27 cellular contexts compared by ENCODE assay signal in genomic region chr16:1546430-1546829, GRCh38. TPM values are rescaled to one million over a fixed set of nuclear protein-coding genes. Genes with fewer than 3 reads are reported as not detected.
DNase-seq lines count a peak whose midpoint lies in the region; ATAC-seq and TF ChIP-seq lines count a peak whose summit lies in the region.
"Had no signal": no experiment of that assay in that cellular context is flagged by ENCODE, and none has a peak within 500 bp of the region (broad histone marks: within the 10 kb centered on the region; RNA-seq: fewer than 3 reads in every experiment).

No MANE protein-coding gene starts in this region.

- no peak overlapping the region for H3K4me3 Mint-ChIP-seq in activated naive CD8-positive, alpha-beta T cell treated with anti-CD3 and anti-CD28 coated beads, Interleukin-2, amount 50 U/mL, for 24 hours
- H3K4me3 Mint-ChIP-seq: activated CD4-positive, alpha-beta memory T cell treated with anti-CD3 and anti-CD28 coated beads, Interleukin-2, amount 10 ng/mL, durations not matched to agents 7 days and 5 days; activated T-helper 1 cell treated with anti-CD3 and anti-CD28 coated beads, Interleukin-12 subunit alpha, Interleukin-12 subunit beta, Interleukin-2, Interleukin-4 antibody, amounts not matched to agents 30 ng/mL and 10 ng/mL and 1 ng/mL, durations not matched to agents 14 hours and 24 hours and 36 hours; H9; stimulated activated memory B cell treated with anti-CD40 and anti-IgM and Interleukin-4, amounts not matched to agents 10 μg/mL and 1 μg/mL and 100 μg/mL, for 72 hours had no signal

- H3K36me3 ChIP-seq in cardiac muscle cell (no peaks in the 10 kb centered on the region), muscle layer of colon (ENCODE audit: insufficient read depth, low read length) (peaks cover 31% of the 10 kb centered on the region), tibial artery (peaks cover 9 to 67% (median 21%) of the 10 kb centered on the region in 3 donors)
- H3K36me3 ChIP-seq: colonic mucosa, neutrophil had no signal

- peaks cover 10% of the 10 kb centered on the region for H3K36me3 Mint-ChIP-seq in activated naive CD8-positive, alpha-beta T cell treated with anti-CD3 and anti-CD28 coated beads, Interleukin-2, amount 50 U/mL, for 24 hours (ENCODE audit: low read depth)
- H3K36me3 Mint-ChIP-seq: stimulated activated memory B cell treated with anti-CD40 and anti-IgM and Interleukin-4, amounts not matched to agents 10 μg/mL and 1 μg/mL and 100 μg/mL, for 72 hours had no signal

- H3K4me1 Mint-ChIP-seq in activated naive CD8-positive, alpha-beta T cell treated with anti-CD3 and anti-CD28 coated beads, Interleukin-2, amount 50 U/mL, for 24 hours = peaks cover 58% of the 10 kb centered on the region

- H3K27ac ChIP-seq in cardiac muscle cell (peak overlapping the region; percentile 94), muscle layer of colon (ENCODE audit: low read depth, low read length) (peak overlapping the region; percentile 82), tibial artery (peak overlapping the region; percentile 76 to 87)
- H3K27ac ChIP-seq: colonic mucosa, neutrophil, VCaP had no signal

- H3K9me3 Mint-ChIP-seq in activated naive CD8-positive, alpha-beta T cell treated with anti-CD3 and anti-CD28 coated beads, Interleukin-2, amount 50 U/mL, for 24 hours = no peaks in the 10 kb centered on the region
- H3K9me3 Mint-ChIP-seq: activated CD4-positive, alpha-beta memory T cell treated with anti-CD3 and anti-CD28 coated beads, Interleukin-2, amount 10 ng/mL, durations not matched to agents 7 days and 5 days; activated T-helper 1 cell treated with anti-CD3 and anti-CD28 coated beads, Interleukin-12 subunit alpha, Interleukin-12 subunit beta, Interleukin-2, Interleukin-4 antibody, amounts not matched to agents 30 ng/mL and 10 ng/mL and 1 ng/mL, durations not matched to agents 14 hours and 24 hours and 36 hours; H9; stimulated activated memory B cell treated with anti-CD40 and anti-IgM and Interleukin-4, amounts not matched to agents 10 μg/mL and 1 μg/mL and 100 μg/mL, for 72 hours; T-cell had no signal

- DNase-seq in cardiac muscle cell (ENCODE audit: low read depth in 1 of 2, low spot score in 1 of 2) (no peak), left cardiac atrium (no peak), tibial artery (no peak), DMS114 treated with DMSO at 0.1 percent for 48 hours (lab: John Stamatoyannopoulos, UW; ENCODE audit: unreplicated experiment) (no peak)
- no peak for DNase-seq in activated naive CD8-positive, alpha-beta T cell treated with anti-CD3 and anti-CD28 coated beads, Interleukin-2, amount 50 U/mL, for 24 hours
- DNase-seq: activated CD4-positive, alpha-beta memory T cell treated with anti-CD3 and anti-CD28 coated beads, Interleukin-2, amount 10 ng/mL, durations not matched to agents 7 days and 5 days; colonic mucosa; H9; IMR-90; kidney glomerular epithelial cell; NCI-H1694; NCI-H345; NK-92 treated with Interleukin-12 subunit alpha and Interleukin-12 subunit beta, amount 100 ng/mL, for 24 hours; stimulated activated CD4-positive, alpha-beta T cell treated with anti-CD3 and anti-CD28 coated beads, Interleukin-15, amount 100 ng/mL, for 24 hours; T-cell had no signal

- ATAC-seq in left cardiac atrium = no peak
- ATAC-seq in activated naive CD8-positive, alpha-beta T cell treated with anti-CD3 and anti-CD28 coated beads, Interleukin-2, amount 50 U/mL, for 24 hours = no peak
- no peak for ATAC-seq in GM18517 (IDR thresholded peaks at IDR 0.05; ENCODE audit: unreplicated experiment)
- no peak for ATAC-seq in GM18868 (IDR thresholded peaks at IDR 0.05; ENCODE audit: unreplicated experiment)
- ATAC-seq: stimulated activated memory B cell treated with anti-CD40 and anti-IgM and Interleukin-4, amounts not matched to agents 10 μg/mL and 1 μg/mL and 100 μg/mL, for 72 hours; T-cell had no signal

- no peak for TF ChIP-seq CTCF in cardiac muscle cell (IDR thresholded peaks at IDR 0.05; ENCODE audit: low read depth, low read length)
- TF ChIP-seq CTCF in tibial artery (IDR thresholded peaks at IDR 0.05) = no peak

- H3K9ac ChIP-seq in muscle layer of colon (ENCODE audit: low read length) = no peak overlapping the region

- no peaks in the 10 kb centered on the region for H3K27me3 ChIP-seq in cardiac muscle cell
- H3K27me3 ChIP-seq in muscle layer of colon (ENCODE audit: control insufficient read depth in 1 of 2, insufficient read depth in 2 of 2, low read length in 2 of 2) = no peaks in the 10 kb centered on the region
- no peaks in the 10 kb centered on the region for H3K27me3 ChIP-seq in tibial artery
- H3K27me3 ChIP-seq: colonic mucosa, neutrophil, vagina had no signal

- no peaks in the 10 kb centered on the region for H3K27me3 Mint-ChIP-seq in activated naive CD8-positive, alpha-beta T cell treated with anti-CD3 and anti-CD28 coated beads, Interleukin-2, amount 50 U/mL, for 24 hours
- H3K27me3 Mint-ChIP-seq: activated CD4-positive, alpha-beta memory T cell treated with anti-CD3 and anti-CD28 coated beads, Interleukin-2, amount 10 ng/mL, durations not matched to agents 7 days and 5 days; stimulated activated memory B cell treated with anti-CD40 and anti-IgM and Interleukin-4, amounts not matched to agents 10 μg/mL and 1 μg/mL and 100 μg/mL, for 72 hours; T-cell had no signal

- H3K27ac Mint-ChIP-seq in activated naive CD8-positive, alpha-beta T cell treated with anti-CD3 and anti-CD28 coated beads, Interleukin-2, amount 50 U/mL, for 24 hours = peak overlapping the region; percentile 56
- H3K27ac Mint-ChIP-seq: activated T-helper 1 cell treated with anti-CD3 and anti-CD28 coated beads, Interleukin-12 subunit alpha, Interleukin-12 subunit beta, Interleukin-2, Interleukin-4 antibody, amounts not matched to agents 30 ng/mL and 10 ng/mL and 1 ng/mL, durations not matched to agents 14 hours and 24 hours and 36 hours had no signal

- peaks cover 19% of the 10 kb centered on the region for H3K4me1 ChIP-seq in cardiac muscle cell (ENCODE audit: low read depth)
- H3K4me1 ChIP-seq in muscle layer of colon (ENCODE audit: insufficient read depth, low read length) = peaks cover 43% of the 10 kb centered on the region
- peaks cover 0 to 99% (median 75%) of the 10 kb centered on the region in 4 donors for H3K4me1 ChIP-seq in tibial artery

- H3K4me3 ChIP-seq in cardiac muscle cell = no peak overlapping the region
- no peak overlapping the region for H3K4me3 ChIP-seq in muscle layer of colon (ENCODE audit: low read depth in 1 of 2, low read length in 2 of 2)
- H3K4me3 ChIP-seq in tibial artery = no peak overlapping the region
- H3K4me3 ChIP-seq: colonic mucosa, vagina had no signal

- intact Hi-C loops in left cardiac atrium (cut with DNase I) (no loop called here), tibial artery (cut with DNase I; ENCODE audit: low total_unique reads) (no loop called here)

- H3K9me3 ChIP-seq in cardiac muscle cell (ENCODE audit: low read depth) = no peaks in the 10 kb centered on the region
- no peaks in the 10 kb centered on the region for H3K9me3 ChIP-seq in muscle layer of colon (ENCODE audit: low read length)
- H3K9me3 ChIP-seq in tibial artery = no peaks in the 10 kb centered on the region
- H3K9me3 ChIP-seq: colonic mucosa, neutrophil, vagina had no signal

RNA-seq across cellular contexts. Expression of gene TMEM204, which starts 13.0 kb away (rescaled TPM):
- total RNA-seq in cardiac muscle cell (0.39 and 0.83 TPM in 2 replicates), left cardiac atrium (10 to 100 TPM; 26.7 to 29.4 TPM)
- polyA plus RNA-seq in cardiac muscle cell = 0.44 and 1.6 TPM in 2 replicates
- total RNA-seq: Daoy, H9, MCF 10A had no signal

RNA-seq across cellular contexts. Expression of gene TELO2, which starts 53.3 kb away (rescaled TPM):
- total RNA-seq in cardiac muscle cell = 48.2 and 51.6 TPM in 2 replicates
- polyA plus RNA-seq in cardiac muscle cell = 50.7 and 58.7 TPM in 2 replicates
- 10 to 100 TPM; 17.9 to 22.2 TPM for total RNA-seq in left cardiac atrium

RNA-seq across cellular contexts. Expression of gene PTX4, which starts 57.7 kb away (rescaled TPM):
- 0.30 and 0.49 TPM in 2 replicates for total RNA-seq in cardiac muscle cell
- polyA plus RNA-seq in cardiac muscle cell = not detected in 2 replicates
- under 1 TPM in 1 of 2 donors, not detected in 1; 0.21 TPM for total RNA-seq in left cardiac atrium
- total RNA-seq: activated CD4-positive, alpha-beta memory T cell treated with anti-CD3 and anti-CD28 coated beads, Interleukin-2, amount 10 ng/mL, durations not matched to agents 7 days and 5 days; activated T-helper 1 cell treated with anti-CD3 and anti-CD28 coated beads, Interleukin-12 subunit alpha, Interleukin-12 subunit beta, Interleukin-2, Interleukin-4 antibody, amounts not matched to agents 30 ng/mL and 10 ng/mL and 1 ng/mL, durations not matched to agents 14 hours and 24 hours and 36 hours; colonic mucosa; Daoy; H9; IMR-90; MCF 10A; renal cortical epithelial cell; vagina had no signal
- polyA plus RNA-seq: AG04450 had no signal

Comparison
In these comparisons a context has a peak if more than half of its experiments do, and no peak if none do; other contexts are left out.
1. RNA of gene TMEM204, which starts 13.0 kb away (total RNA-seq): 26.7 to 29.4 TPM in left cardiac atrium; 0.39 to 0.83 TPM in cardiac muscle cell; every median in the first group is over 10 times any median in the second.
2. Peak in every context shown above with its lines, with median percentiles within 50 percentile points of each other: H3K27ac ChIP-seq.